ENCODE assay signal across 13 cellular contexts in genomic region chr5:170360712-170361501, GRCh38. TPM values are rescaled to one million over a fixed set of nuclear protein-coding genes. Genes with fewer than 3 reads are reported as not detected.
DNase-seq lines count a peak whose midpoint lies in the region; ATAC-seq and TF ChIP-seq lines count a peak whose summit lies in the region.
"Had no signal": no experiment of that assay in that cellular context is flagged by ENCODE, and none has a peak within 500 bp of the region (broad histone marks: within the 10 kb centered on the region; RNA-seq: fewer than 3 reads in every experiment).

No MANE protein-coding gene starts in this region.

- no peak for TF ChIP-seq CTCF in gastroesophageal sphincter (IDR thresholded peaks at IDR 0.05)
- no peak for TF ChIP-seq CTCF in glutamatergic neuron (IDR thresholded peaks at IDR 0.05; ENCODE audit: partially characterized antibody, unreplicated experiment)

- peak; percentile 31 for DNase-seq in GDM1 (lab: John Stamatoyannopoulos, UW)
- peak; percentile 48 for DNase-seq in NOMO-1 treated with dmso at 0.1 percent for 144 hours (lab: John Stamatoyannopoulos, UW; ENCODE audit: unreplicated experiment)
- DNase-seq in sciatic nerve (ENCODE audit: low spot score): no peak
- DNase-seq in NCI-H510A treated with DMSO at 0.1 percent for 48 hours (lab: John Stamatoyannopoulos, UW): no peak
- DNase-seq in glutamatergic neuron: no peak
- DNase-seq in activated CD4-positive, CD25-positive, alpha-beta regulatory T cell (lab: John Stamatoyannopoulos, UW): no peak
- DNase-seq: activated CD4-positive, alpha-beta T cell treated with anti-CD3 and anti-CD28 coated beads, Interleukin-2, amount 50 U/mL, for 4 hours; dermis blood vessel endothelial cell; midbrain; T-helper 2 cell had no signal

- H3K4me1 Mint-ChIP-seq in glutamatergic neuron (ENCODE audit: low read depth, unreplicated experiment): peaks cover 12% of the 10 kb centered on the region

- no peak for TF ChIP-seq EP300 in gastroesophageal sphincter (IDR thresholded peaks at IDR 0.05)

- intact Hi-C loops in sciatic nerve (cut with DNase I): no loop called here

- peak overlapping the region in 3 of 4 donors; percentile 42 to 69 (median 63) for H3K27ac ChIP-seq in gastroesophageal sphincter

- peaks cover 1% of the 10 kb centered on the region for H3K27me3 Mint-ChIP-seq in glutamatergic neuron (ENCODE audit: unreplicated experiment)

- no peaks in the 10 kb centered on the region for H3K36me3 ChIP-seq in gastroesophageal sphincter
- H3K36me3 ChIP-seq: vagina had no signal

- no peak overlapping the region for H3K4me3 Mint-ChIP-seq in glutamatergic neuron (ENCODE audit: unreplicated experiment)

- H3K9me3 Mint-ChIP-seq in glutamatergic neuron (ENCODE audit: unreplicated experiment): no peaks in the 10 kb centered on the region

- peaks cover 0 to 67% (median 22%) of the 10 kb centered on the region in 3 donors for H3K4me1 ChIP-seq in gastroesophageal sphincter
- H3K4me1 ChIP-seq: vagina had no signal

- TF ChIP-seq POLR2A in gastroesophageal sphincter (IDR thresholded peaks at IDR 0.05): no peak

- ATAC-seq in gastroesophageal sphincter (no peak), sciatic nerve (peak; percentile 29), GM19035 (IDR thresholded peaks at IDR 0.05; ENCODE audit: unreplicated experiment) (no peak)

- 71 to 79% methylated on average over 4 to 7 of the region's 13 CpGs for WGBS in gastroesophageal sphincter (ENCODE audit: low coverage in 1 of 2), 2 donors

- no peaks in the 10 kb centered on the region for H3K27me3 ChIP-seq in gastroesophageal sphincter
- H3K27me3 ChIP-seq: vagina had no signal

- H3K36me3 Mint-ChIP-seq in glutamatergic neuron (ENCODE audit: unreplicated experiment): no peaks in the 10 kb centered on the region

- H3K9me3 ChIP-seq in gastroesophageal sphincter: no peaks in the 10 kb centered on the region
- H3K9me3 ChIP-seq: vagina had no signal

- no peak overlapping the region for H3K27ac Mint-ChIP-seq in glutamatergic neuron (ENCODE audit: unreplicated experiment)

- H3K4me3 ChIP-seq in gastroesophageal sphincter: no peak overlapping the region
- H3K4me3 ChIP-seq: vagina had no signal

RNA-seq across cellular contexts. Expression of gene KCNMB1, which starts 28.3 kb away (rescaled TPM):
- total RNA-seq in gastroesophageal sphincter (10 to 100 TPM; 38.0 to 78.3 (median 66.6) TPM), sciatic nerve (1.4 TPM), glutamatergic neuron (ENCODE audit: unreplicated experiment) (0.29 TPM)
- total RNA-seq: dermis blood vessel endothelial cell had no signal

Comparison
In these comparisons a context has a peak if more than half of its experiments do, and no peak if none do; other contexts are left out.
1. DNase-seq: peak in GDM1 (single experiment) and NOMO-1 treated with dmso at 0.1 percent for 144 hours (single experiment); none in sciatic nerve (single experiment), NCI-H510A treated with DMSO at 0.1 percent for 48 hours (single experiment), glutamatergic neuron (single experiment) and activated CD4-positive, CD25-positive, alpha-beta regulatory T cell (0 of 4).
2. RNA of gene KCNMB1, which starts 28.3 kb away (total RNA-seq): 38.0 to 78.3 TPM in gastroesophageal sphincter; 1.4 TPM in sciatic nerve (single experiment) and 0.29 TPM in glutamatergic neuron (single experiment); every median in the first group is over 10 times any median in the second.